ENCODE assay signal across 18 cellular contexts in genomic region chr22:47095395-47096122, GRCh38.
DNase-seq lines count a peak whose midpoint lies in the region; ATAC-seq and TF ChIP-seq lines count a peak whose summit lies in the region.
"Had no signal": no experiment of that assay in that cellular context is flagged by ENCODE, and none has a peak within 500 bp of the region (broad histone marks: within the 10 kb centered on the region; RNA-seq: fewer than 3 reads in every experiment).

No MANE protein-coding gene starts in this region.

- no peaks in the 10 kb centered on the region for H3K36me3 ChIP-seq in SK-N-SH (replicated peaks in 1 of 2; ENCODE audit: control insufficient read depth in 1 of 2, insufficient read depth in 2 of 2, low read length in 1 of 2)
- H3K36me3 ChIP-seq: BE2C had no signal

- no peaks in the 10 kb centered on the region for H3K27me3 Mint-ChIP-seq in natural killer cell treated with Interleukin-12 subunit alpha and Interleukin-12 subunit beta and Interleukin-15 and Interleukin-18, amount 100 ng/mL, for 72 hours
- no peaks in the 10 kb centered on the region for H3K27me3 Mint-ChIP-seq in natural killer cell (ENCODE audit: low read depth in 2 of 2)
- H3K27me3 Mint-ChIP-seq: CD4-positive, alpha-beta memory T cell had no signal

- no peaks in the 10 kb centered on the region for H3K9me2 ChIP-seq in SK-N-SH

- intact Hi-C loops in natural killer cell (cut with micrococcal nuclease): no loop called here

- POLR2A ChIA-PET in SK-N-SH (lab: Yijun Ruan, JAX): no interaction called here

- H3K9me3 Mint-ChIP-seq in natural killer cell treated with Interleukin-12 subunit alpha and Interleukin-12 subunit beta and Interleukin-15 and Interleukin-18, amount 100 ng/mL, for 72 hours: no peaks in the 10 kb centered on the region
- peaks cover 0 to 4% of the 10 kb centered on the region in 2 donors for H3K9me3 Mint-ChIP-seq in natural killer cell

- H3F3A ChIP-seq in SK-N-SH (replicated peaks; ENCODE audit: insufficient read depth): peaks cover 6% of the 10 kb centered on the region

- TF ChIP-seq CTCF in natural killer cell (IDR thresholded peaks at IDR 0.05) (no peak), SK-N-SH (IDR thresholded peaks at IDR 0.05) (no peak), fibroblast of the aortic adventitia (IDR thresholded peaks at IDR 0.05; ENCODE audit: insufficient read depth, low read length) (no peak)

- H3K9me3 ChIP-seq in SK-N-SH: no peaks in the 10 kb centered on the region

- CTCF ChIA-PET in SK-N-SH (lab: Yijun Ruan, JAX): no interaction called here

- no peak for TF ChIP-seq RAD21 in SK-N-SH (IDR thresholded peaks at IDR 0.05; ENCODE audit: low read length)

- H2AFZ ChIP-seq in SK-N-SH (ENCODE audit: low read depth): no peak overlapping the region
- H2AFZ ChIP-seq: GM23338, PC-9 had no signal

- DNase-seq in natural killer cell treated with Interleukin-12 subunit alpha and Interleukin-12 subunit beta and Interleukin-15 and Interleukin-18, amount 100 ng/mL, for 72 hours (ENCODE audit: low spot score): no peak
- DNase-seq in natural killer cell (no peak), SK-N-SH (no peak), fibroblast of the aortic adventitia (ENCODE audit: low read depth) (peak; percentile 6), KG1 (lab: John Stamatoyannopoulos, UW) (no peak), COLO668 (lab: John Stamatoyannopoulos, UW; ENCODE audit: unreplicated experiment) (no peak)
- DNase-seq: BE2C; CD4-positive, alpha-beta memory T cell; KBM-7; NCI-H1048; NCI-H1436 treated with DMSO at 0.1 percent for 48 hours; NCI-H2081; NCI-H2227 treated with DMSO at 0.1 percent for 48 hours; NCI-H524 had no signal

- H3K4me1 ChIP-seq in SK-N-SH (ENCODE audit: control insufficient read depth in 1 of 2, insufficient read depth in 2 of 2, low read depth in 1 of 2, low read length in 1 of 2): peaks cover 0 to 10% of the 10 kb centered on the region in 2 experiments; a peak in 1 of 4 replicates

- ATAC-seq in natural killer cell treated with Interleukin-12 subunit alpha and Interleukin-12 subunit beta and Interleukin-15 and Interleukin-18, amount 100 ng/mL, for 72 hours: peak; percentile 32 to 57
- ATAC-seq in natural killer cell (no peak), GM18519 (IDR thresholded peaks at IDR 0.05; ENCODE audit: low FRiP score, unreplicated experiment) (no peak), HG02885 (IDR thresholded peaks at IDR 0.05; ENCODE audit: poor library complexity, unreplicated experiment) (no peak)
- ATAC-seq: GM23338 had no signal

- no peak overlapping the region for H3K4me2 ChIP-seq in SK-N-SH
- H3K4me2 ChIP-seq: GM23338, PC-9 had no signal

- peak overlapping the region in 1 of 2 experiments; percentile 9; a peak in 2 of 4 replicates for H3K27ac ChIP-seq in SK-N-SH (ENCODE audit: low read depth in 2 of 2, low read length in 1 of 2)
- H3K27ac ChIP-seq: PC-9 had no signal

- H3K4me3 ChIP-seq in SK-N-SH (ENCODE audit: low read depth in 2 of 2, low read length in 1 of 2): no peak overlapping the region
- H3K4me3 ChIP-seq in fibroblast of the aortic adventitia (ENCODE audit: low read depth, low read length): no peak overlapping the region
- H3K4me3 ChIP-seq: GM23338, PC-9 had no signal

- no peaks in the 10 kb centered on the region for H3K79me2 ChIP-seq in SK-N-SH (ENCODE audit: insufficient read depth)

- H3K4me1 Mint-ChIP-seq in natural killer cell treated with Interleukin-12 subunit alpha and Interleukin-12 subunit beta and Interleukin-15 and Interleukin-18, amount 100 ng/mL, for 72 hours (ENCODE audit: low read depth in 2 of 2): peaks cover 24 to 26% of the 10 kb centered on the region in 2 donors
- peaks cover 28 to 46% of the 10 kb centered on the region in 2 donors for H3K4me1 Mint-ChIP-seq in natural killer cell

- peak overlapping the region in 1 of 2 donors; percentile 76 for H3K27ac Mint-ChIP-seq in natural killer cell treated with Interleukin-12 subunit alpha and Interleukin-12 subunit beta and Interleukin-15 and Interleukin-18, amount 100 ng/mL, for 72 hours
- no peak overlapping the region for H3K27ac Mint-ChIP-seq in natural killer cell
- H3K27ac Mint-ChIP-seq: GM23338 had no signal

- H3K27me3 ChIP-seq in SK-N-SH (ENCODE audit: insufficient read depth): no peaks in the 10 kb centered on the region
- H3K27me3 ChIP-seq: BE2C had no signal

- no peaks in the 10 kb centered on the region for H3K36me3 Mint-ChIP-seq in natural killer cell treated with Interleukin-12 subunit alpha and Interleukin-12 subunit beta and Interleukin-15 and Interleukin-18, amount 100 ng/mL, for 72 hours
- H3K36me3 Mint-ChIP-seq in natural killer cell: no peaks in the 10 kb centered on the region

- no peak for TF ChIP-seq EP300 in SK-N-SH (IDR thresholded peaks at IDR 0.05; ENCODE audit: borderline replicate concordance in 1 of 2, low read depth in 1 of 2, low read length in 1 of 2)

- H3K9ac ChIP-seq in SK-N-SH: no peak overlapping the region

- H3K4me3 Mint-ChIP-seq in natural killer cell treated with Interleukin-12 subunit alpha and Interleukin-12 subunit beta and Interleukin-15 and Interleukin-18, amount 100 ng/mL, for 72 hours: peak overlapping the region; percentile 51
- H3K4me3 Mint-ChIP-seq in natural killer cell: no peak overlapping the region
- H3K4me3 Mint-ChIP-seq: GM23338 had no signal

- no peaks in the 10 kb centered on the region for H4K20me1 ChIP-seq in SK-N-SH (ENCODE audit: insufficient read depth)

- WGBS in SK-N-SH (ENCODE audit: low lambda C conversion rate): 95% methylated on average over 5 of the region's 5 CpGs

TF ChIP-seq in SK-N-SH, 30 proteins besides CTCF, POLR2A, EP300 and RAD21:
- TF ChIP-seq PBX3 (IDR thresholded peaks at IDR 0.05) (peak; percentile 45), FOSL2 (IDR thresholded peaks at IDR 0.05; ENCODE audit: borderline replicate concordance, low read depth) (0 out of 2 replicates have a peak, but pooled peaks have one; percentile 11), FOXJ3 (CRISPR knock-in tag; IDR thresholded peaks at IDR 0.05) (no peak), TAF1 (IDR thresholded peaks at IDR 0.05; ENCODE audit: borderline replicate concordance, low read depth, low read length) (no peak), NFIC (IDR thresholded peaks at IDR 0.05; ENCODE audit: borderline replicate concordance) (no peak)
TF ChIP-seq in SK-N-SH: peak in this region for 2.

Comparison
In these comparisons a context has a peak if more than half of its experiments do, and no peak if none do; other contexts are left out.
1. ATAC-seq: peak in natural killer cell treated with Interleukin-12 subunit alpha and Interleukin-12 subunit beta and Interleukin-15 and Interleukin-18, amount 100 ng/mL, for 72 hours (2 of 2); none in natural killer cell (0 of 3), GM18519 (single experiment) and HG02885 (single experiment).